12 cellular contexts compared by ENCODE assay signal in genomic region chr3:106256249-106256957, GRCh38.
DNase-seq lines count a peak whose midpoint lies in the region; ATAC-seq and TF ChIP-seq lines count a peak whose summit lies in the region.
"Had no signal": no experiment of that assay in that cellular context is flagged by ENCODE, and none has a peak within 500 bp of the region (broad histone marks: within the 10 kb centered on the region; RNA-seq: fewer than 3 reads in every experiment).

No MANE protein-coding gene starts in this region.

- peak overlapping the region; percentile 52 for H3K27ac Mint-ChIP-seq in activated CD4-positive, alpha-beta T cell treated with anti-CD3 and anti-CD28 coated beads, Interleukin-2, amount 10 ng/mL, durations not matched to agents 24 days and 14 days

- peaks cover under 1% of the 10 kb centered on the region for H3K9me3 ChIP-seq in aorta (ENCODE audit: control insufficient read depth, low read length)
- no peaks in the 10 kb centered on the region for H3K9me3 ChIP-seq in MM.1S (replicated peaks; ENCODE audit: insufficient read depth, low read length)

- H3K4me1 Mint-ChIP-seq in activated CD4-positive, alpha-beta T cell treated with anti-CD3 and anti-CD28 coated beads, Interleukin-2, amount 10 ng/mL, durations not matched to agents 24 days and 14 days = peaks cover 3% of the 10 kb centered on the region

- no peaks in the 10 kb centered on the region for H3F3A ChIP-seq in MM.1S (ENCODE audit: insufficient read depth, low read length)

- H2AFZ ChIP-seq in MM.1S (ENCODE audit: low read length) = no peak overlapping the region

- no peaks in the 10 kb centered on the region for H3K9me2 ChIP-seq in MM.1S (replicated peaks; ENCODE audit: insufficient read depth, low read length)

- 77 to 81% methylated on average over 11 of the region's 11 CpGs for WGBS in aorta, 2 donors

- H4K20me1 ChIP-seq in MM.1S (ENCODE audit: insufficient read depth, low read length) = no peaks in the 10 kb centered on the region

- H3K9me3 Mint-ChIP-seq in activated CD4-positive, alpha-beta T cell treated with anti-CD3 and anti-CD28 coated beads, Interleukin-2, amount 10 ng/mL, durations not matched to agents 24 days and 14 days = peaks cover 11% of the 10 kb centered on the region

- DNase-seq in activated CD4-positive, alpha-beta T cell treated with anti-CD3 and anti-CD28 coated beads, Interleukin-2, amount 10 ng/mL, durations not matched to agents 24 days and 14 days = no peak
- DNase-seq in activated CD4-positive, alpha-beta T cell treated with anti-CD3 and anti-CD28 coated beads for 4 hours = no peak
- no peak for DNase-seq in aorta
- no peak for DNase-seq in NCI-H526 (lab: John Stamatoyannopoulos, UW)
- no peak for DNase-seq in MM.1S
- DNase-seq: activated T-cell treated with anti-CD3 and anti-CD28 coated beads, Interleukin-2, amount 50 U/mL, for 1 hour; stimulated activated CD4-positive, alpha-beta T cell treated with anti-CD3 and anti-CD28 coated beads, Interleukin-4, amount 100 ng/mL, for 24 hours had no signal

- H3K4me3 Mint-ChIP-seq in activated CD4-positive, alpha-beta T cell treated with anti-CD3 and anti-CD28 coated beads, Interleukin-2, amount 10 ng/mL, durations not matched to agents 24 days and 14 days = no peak overlapping the region

- H3K27ac ChIP-seq in aorta (ENCODE audit: low read depth in 1 of 2, low read length in 2 of 2) = no peak overlapping the region
- no peak overlapping the region for H3K27ac ChIP-seq in MM.1S (ENCODE audit: low read length)
- H3K27ac ChIP-seq: 22Rv1, cardiac muscle cell had no signal

- peak; percentile 36 for ATAC-seq in HG02588 (IDR thresholded peaks at IDR 0.05; ENCODE audit: unreplicated experiment)
- peak; percentile 32 for ATAC-seq in HG03439 (IDR thresholded peaks at IDR 0.05; ENCODE audit: unreplicated experiment)
- ATAC-seq in aorta (ENCODE audit: low FRiP score) = peak; percentile 29
- no peak for ATAC-seq in activated CD4-positive, CD25-positive, alpha-beta regulatory T cell treated with anti-CD3 and anti-CD28 coated beads, Interleukin-2, amount 50 U/mL, for 24 hours

- no peaks in the 10 kb centered on the region for H3K27me3 Mint-ChIP-seq in activated CD4-positive, alpha-beta T cell treated with anti-CD3 and anti-CD28 coated beads, Interleukin-2, amount 10 ng/mL, durations not matched to agents 24 days and 14 days

- no peak overlapping the region for H3K9ac ChIP-seq in MM.1S (ENCODE audit: low read length)

- no peaks in the 10 kb centered on the region for H3K79me2 ChIP-seq in MM.1S (ENCODE audit: low read length)

- intact Hi-C loops in activated CD4-positive, alpha-beta T cell treated with anti-CD3 and anti-CD28 coated beads, Interleukin-2, amount 10 ng/mL, durations not matched to agents 24 days and 14 days (cut with micrococcal nuclease) = no loop called here
- intact Hi-C loops in aorta (cut with DNase I) = no loop called here

- H3K4me1 ChIP-seq in aorta (ENCODE audit: control insufficient read depth in 1 of 2, insufficient read depth in 2 of 2, low read length in 2 of 2) (no peaks in the 10 kb centered on the region), MM.1S (ENCODE audit: low read length) (no peaks in the 10 kb centered on the region)

- H3K27me3 ChIP-seq in aorta (ENCODE audit: control insufficient read depth in 1 of 2, insufficient read depth in 2 of 2, low read length in 1 of 2) (no peaks in the 10 kb centered on the region), MM.1S (replicated peaks; ENCODE audit: insufficient read depth, low read length) (no peaks in the 10 kb centered on the region)
- H3K27me3 ChIP-seq: cardiac muscle cell had no signal

- no peak overlapping the region for H3K4me3 ChIP-seq in aorta (ENCODE audit: low read length in 2 of 2)
- no peak overlapping the region for H3K4me3 ChIP-seq in MM.1S (ENCODE audit: low read length)
- H3K4me3 ChIP-seq: cardiac muscle cell had no signal

- H3K36me3 Mint-ChIP-seq in activated CD4-positive, alpha-beta T cell treated with anti-CD3 and anti-CD28 coated beads, Interleukin-2, amount 10 ng/mL, durations not matched to agents 24 days and 14 days (ENCODE audit: low read depth) = peaks cover 9% of the 10 kb centered on the region

- no peaks in the 10 kb centered on the region for H3K36me3 ChIP-seq in aorta (ENCODE audit: control insufficient read depth in 1 of 2, insufficient read depth in 2 of 2, low read length in 1 of 2)
- H3K36me3 ChIP-seq in MM.1S (replicated peaks; ENCODE audit: insufficient read depth, low read length) = no peaks in the 10 kb centered on the region
- H3K36me3 ChIP-seq: cardiac muscle cell had no signal

- no peak for TF ChIP-seq CTCF in MM.1S (IDR thresholded peaks at IDR 0.05; ENCODE audit: low read length)

- no peak overlapping the region for H3K4me2 ChIP-seq in MM.1S (ENCODE audit: low read depth, low read length)

Comparison
In these comparisons a context has a peak if more than half of its experiments do, and no peak if none do; other contexts are left out.
1. ATAC-seq: peak in HG02588 (single experiment), HG03439 (single experiment) and aorta (single experiment); none in activated CD4-positive, CD25-positive, alpha-beta regulatory T cell treated with anti-CD3 and anti-CD28 coated beads, Interleukin-2, amount 50 U/mL, for 24 hours (0 of 2).